12 cellular contexts compared by ENCODE assay signal in genomic region chr13:112346173-112346898, GRCh38. TPM values are rescaled to one million over a fixed set of nuclear protein-coding genes. Genes with fewer than 3 reads are reported as not detected.
A peak's percentile ranks its signal among the peaks of the same experiment; 100 is the strongest.
DNase-seq lines count a peak whose midpoint lies in the region; ATAC-seq and TF ChIP-seq lines count a peak whose summit lies in the region.
"Had no signal": no experiment of that assay in that cellular context is flagged by ENCODE, and none has a peak within 500 bp of the region (broad histone marks: within the 10 kb centered on the region; RNA-seq: fewer than 3 reads in every experiment).

No MANE protein-coding gene starts in this region.

- POLR2A ChIA-PET in SK-N-SH (lab: Yijun Ruan, JAX) = no interaction called here

- no peaks in the 10 kb centered on the region for H3K9me3 ChIP-seq in SK-N-SH
- H3K9me3 ChIP-seq in WERI-Rb-1 (ENCODE audit: severe bottlenecking) = peaks cover 26% of the 10 kb centered on the region
- H3K9me3 ChIP-seq in neural progenitor cell (ENCODE audit: low read depth) = no peaks in the 10 kb centered on the region
- H3K9me3 ChIP-seq: left ventricle myocardium inferior, thyroid gland had no signal

- H3K9me3 Mint-ChIP-seq in neural progenitor cell = peaks cover 12% of the 10 kb centered on the region

- no peak for TF ChIP-seq CTCF in SK-N-SH (IDR thresholded peaks at IDR 0.05)
- peak; percentile 35; the same call in 1 of the 2 replicates for TF ChIP-seq CTCF in WERI-Rb-1 (IDR thresholded peaks at IDR 0.05; ENCODE audit: low read depth, low read length)
- peak; percentile 15 for TF ChIP-seq CTCF in neural progenitor cell (IDR thresholded peaks at IDR 0.05)

- H3K4me1 ChIP-seq in SK-N-SH (ENCODE audit: control insufficient read depth in 1 of 2, insufficient read depth in 2 of 2, low read depth in 1 of 2, low read length in 1 of 2) (no peaks in the 10 kb centered on the region; a peak in 1 of 4 replicates), neural progenitor cell (peaks cover 59% of the 10 kb centered on the region)
- H3K4me1 ChIP-seq: left ventricle myocardium inferior had no signal

- DNase-seq in SK-N-SH (no peak), NCI-H1930 (lab: John Stamatoyannopoulos, UW) (peak; percentile 64 to 78), WERI-Rb-1 (peak; percentile 87), neural progenitor cell (ENCODE audit: low spot score) (peak; percentile 68), D341Med (ENCODE audit: low spot score) (no peak), activated gamma-delta T cell treated with Interleukin-2 at 50 U/mL for 16 hours (no peak), H4 (ENCODE audit: low spot score) (no peak)
- DNase-seq: activated CD8-positive, alpha-beta memory T cell treated with anti-CD3 and anti-CD28 coated beads, Interleukin-2, amount 50 U/mL, for 4 hours; left ventricle myocardium inferior; NCI-H2029; thyroid gland had no signal

- H2AFZ ChIP-seq in SK-N-SH (ENCODE audit: low read depth) (no peak overlapping the region), neural progenitor cell (replicated peaks) (no peak overlapping the region)

- H3K27me3 Mint-ChIP-seq in neural progenitor cell (ENCODE audit: insufficient read depth, low read depth) = peaks cover 26% of the 10 kb centered on the region

- TF ChIP-seq EP300 in SK-N-SH (IDR thresholded peaks at IDR 0.05; ENCODE audit: borderline replicate concordance in 1 of 2, low read depth in 1 of 2, low read length in 1 of 2) = no peak

- H3K27ac Mint-ChIP-seq in neural progenitor cell = no peak overlapping the region

- H3K4me3 Mint-ChIP-seq in neural progenitor cell = peak overlapping the region; percentile 43

- peaks cover 69% of the 10 kb centered on the region for H3K4me1 Mint-ChIP-seq in neural progenitor cell

- no peaks in the 10 kb centered on the region for H3K36me3 ChIP-seq in SK-N-SH (replicated peaks in 1 of 2; ENCODE audit: control insufficient read depth in 1 of 2, insufficient read depth in 2 of 2, low read length in 1 of 2)
- no peaks in the 10 kb centered on the region for H3K36me3 ChIP-seq in WERI-Rb-1
- H3K36me3 ChIP-seq in neural progenitor cell = no peaks in the 10 kb centered on the region
- H3K36me3 ChIP-seq: left ventricle myocardium inferior, thyroid gland had no signal

- H3K4me2 ChIP-seq in SK-N-SH = no peak overlapping the region
- H3K4me2 ChIP-seq in neural progenitor cell = peak overlapping the region; percentile 58

- H3K9ac ChIP-seq in SK-N-SH = no peak overlapping the region
- no peak overlapping the region for H3K9ac ChIP-seq in neural progenitor cell

- H3K4me3 ChIP-seq in SK-N-SH (ENCODE audit: low read depth in 2 of 2, low read length in 1 of 2) = no peak overlapping the region
- H3K4me3 ChIP-seq in WERI-Rb-1 (ENCODE audit: low read depth, low read length) = no peak overlapping the region
- peak overlapping the region; percentile 4 for H3K4me3 ChIP-seq in neural progenitor cell
- H3K4me3 ChIP-seq: left ventricle myocardium inferior, thyroid gland had no signal

- no peaks in the 10 kb centered on the region for H3K9me2 ChIP-seq in SK-N-SH

- H4K20me1 ChIP-seq in SK-N-SH (ENCODE audit: insufficient read depth) (no peaks in the 10 kb centered on the region), neural progenitor cell (ENCODE audit: low read depth) (no peaks in the 10 kb centered on the region)

- H3K27me3 ChIP-seq in SK-N-SH (ENCODE audit: insufficient read depth) = peaks cover 61% of the 10 kb centered on the region
- H3K27me3 ChIP-seq in WERI-Rb-1 (ENCODE audit: insufficient read depth, low read depth, severe bottlenecking) = peaks cover 96% of the 10 kb centered on the region
- H3K27me3 ChIP-seq in neural progenitor cell = no peaks in the 10 kb centered on the region
- H3K27me3 ChIP-seq: thyroid gland had no signal

- 7% methylated on average over 17 of the region's 22 CpGs for WGBS in SK-N-SH (ENCODE audit: low lambda C conversion rate)

- no peaks in the 10 kb centered on the region for H3F3A ChIP-seq in SK-N-SH (replicated peaks; ENCODE audit: insufficient read depth)
- peaks cover 32% of the 10 kb centered on the region for H3F3A ChIP-seq in neural progenitor cell (ENCODE audit: low read depth)

- TF ChIP-seq RAD21 in SK-N-SH (IDR thresholded peaks at IDR 0.05; ENCODE audit: low read length) = no peak

- H3K27ac ChIP-seq in SK-N-SH (ENCODE audit: low read depth in 2 of 2, low read length in 1 of 2) (no peak overlapping the region), WERI-Rb-1 (no peak overlapping the region), neural progenitor cell (no peak overlapping the region)
- H3K27ac ChIP-seq: left ventricle myocardium inferior, thyroid gland had no signal

- CTCF ChIA-PET in SK-N-SH (lab: Yijun Ruan, JAX) = interaction anchor here (1.1 to 1.3 kb wide), 3 partner anchors 9 to 872 kb away, joined by 3 read pairs; no protein-coding TSS in a partner anchor

- peak; percentile 48 for ATAC-seq in SK-N-SH treated with all-trans-retinoic acid at 6 μM for 48 hours

- H3K36me3 Mint-ChIP-seq in neural progenitor cell = no peaks in the 10 kb centered on the region

- H3K79me2 ChIP-seq in SK-N-SH (ENCODE audit: insufficient read depth) = no peaks in the 10 kb centered on the region
- no peaks in the 10 kb centered on the region for H3K79me2 ChIP-seq in neural progenitor cell (ENCODE audit: low read depth)

TF ChIP-seq in SK-N-SH treated with all-trans-retinoic acid at 6 μM for 48 hours, 23 proteins besides CTCF, POLR2A, EP300 and RAD21:
- TF ChIP-seq ZNF8 (CRISPR knock-in tag; IDR thresholded peaks at IDR 0.05) = no peak
- no peak for TF ChIP-seq SNAI2 (CRISPR knock-in tag; IDR thresholded peaks at IDR 0.05)
- TF ChIP-seq ZFP30 (CRISPR knock-in tag; IDR thresholded peaks at IDR 0.05) = no peak
- TF ChIP-seq GLIS3 (CRISPR knock-in tag; IDR thresholded peaks at IDR 0.05) = no peak

TF ChIP-seq in SK-N-SH, 30 proteins besides CTCF, POLR2A, EP300 and RAD21:
- TF ChIP-seq USF2 (IDR thresholded peaks at IDR 0.05; ENCODE audit: borderline replicate concordance, low read depth, low read length) (no peak), CHD2 (IDR thresholded peaks at IDR 0.05; ENCODE audit: low read length, partially characterized antibody) (no peak), MEF2A (IDR thresholded peaks at IDR 0.05; ENCODE audit: borderline replicate concordance, low read depth) (no peak), GATA2 (CRISPR knock-in tag; IDR thresholded peaks at IDR 0.05) (no peak), YY1 (IDR thresholded peaks at IDR 0.05; ENCODE audit: low read depth) (no peak), MAX (IDR thresholded peaks at IDR 0.05; ENCODE audit: low read depth) (no peak), USF1 (IDR thresholded peaks at IDR 0.05; ENCODE audit: borderline replicate concordance, low read depth) (no peak), NFIC (IDR thresholded peaks at IDR 0.05; ENCODE audit: borderline replicate concordance) (no peak), JUND (IDR thresholded peaks at IDR 0.05) (no peak), FOXJ3 (CRISPR knock-in tag; IDR thresholded peaks at IDR 0.05) (no peak)

RNA-seq across cellular contexts. Expression of gene SPACA7, which starts 29.8 kb away (rescaled TPM):
- polyA plus RNA-seq in SK-N-SH (2012; rRNA removed) = not detected in 2 replicates
- polyA plus RNA-seq in SK-N-SH (2012; cell fraction: cytosol; rRNA removed) = not detected in 2 replicates
- polyA plus RNA-seq in SK-N-SH (2012; cell fraction: nucleus; rRNA removed) = not detected in 2 replicates
- not detected in 2 replicates for total RNA-seq in neural progenitor cell (ENCODE audit: low replicate concordance)
- not detected in 2 replicates for total RNA-seq in H4 (2014; rRNA removed; shearing (Covaris generic))
- total RNA-seq: left ventricle myocardium inferior, thyroid gland had no signal

Comparison
In these comparisons a context has a peak if more than half of its experiments do, and no peak if none do; other contexts are left out.
1. DNase-seq: peak in NCI-H1930 (2 of 2), WERI-Rb-1 (single experiment) and neural progenitor cell (single experiment); none in SK-N-SH (single experiment), D341Med (single experiment), activated gamma-delta T cell treated with Interleukin-2 at 50 U/mL for 16 hours (single experiment) and H4 (single experiment).